In genomic region chr19:27966390-27966816, GRCh38 we compare ENCODE assay signal across 9 cellular contexts.
DNase-seq lines count a peak whose midpoint lies in the region; ATAC-seq and TF ChIP-seq lines count a peak whose summit lies in the region.
"Had no signal": no experiment of that assay in that cellular context is flagged by ENCODE, and none has a peak within 500 bp of the region (broad histone marks: within the 10 kb centered on the region; RNA-seq: fewer than 3 reads in every experiment).

No MANE protein-coding gene starts in this region.

- CTCF ChIA-PET in SK-N-SH (lab: Yijun Ruan, JAX) = interaction anchor here (0.6 to 1.9 kb wide), 18 partner anchors 9 to 734 kb away, joined by 3 to 21 read pairs (median 4); no protein-coding TSS in a partner anchor

- H3K4me3 ChIP-seq in SK-N-SH (ENCODE audit: low read depth in 2 of 2, low read length in 1 of 2) = no peak overlapping the region
- H3K4me3 ChIP-seq in fibroblast of pulmonary artery (replicated peaks; ENCODE audit: low read depth, low read length) = no peak overlapping the region
- no peak overlapping the region for H3K4me3 ChIP-seq in tibial nerve

- peaks cover 5% of the 10 kb centered on the region for H3F3A ChIP-seq in SK-N-SH (replicated peaks; ENCODE audit: insufficient read depth)

- no peaks in the 10 kb centered on the region for H3K27me3 ChIP-seq in SK-N-SH (ENCODE audit: insufficient read depth)
- no peaks in the 10 kb centered on the region for H3K27me3 ChIP-seq in tibial nerve

- no peaks in the 10 kb centered on the region for H3K9me2 ChIP-seq in SK-N-SH

- no peaks in the 10 kb centered on the region for H3K9me3 ChIP-seq in SK-N-SH
- no peaks in the 10 kb centered on the region for H3K9me3 ChIP-seq in tibial nerve

- peak; percentile 49 for TF ChIP-seq RAD21 in SK-N-SH (IDR thresholded peaks at IDR 0.05; ENCODE audit: low read length)

- no peak for TF ChIP-seq EP300 in SK-N-SH (IDR thresholded peaks at IDR 0.05; ENCODE audit: borderline replicate concordance in 1 of 2, low read depth in 1 of 2, low read length in 1 of 2)
- TF ChIP-seq EP300 in tibial nerve (IDR thresholded peaks at IDR 0.05) = no peak

- WGBS in SK-N-SH (ENCODE audit: low lambda C conversion rate) = 5% methylated on average over 2 of the region's 2 CpGs
- 7 to 12% methylated on average over 2 of the region's 2 CpGs for WGBS in tibial nerve, 2 donors

- peak; percentile 5 for DNase-seq in SK-N-SH
- peak; percentile 86 for DNase-seq in OCI-M2 (lab: John Stamatoyannopoulos, UW; ENCODE audit: unreplicated experiment)
- peak; percentile 30 for DNase-seq in fibroblast of pulmonary artery (ENCODE audit: low read depth)
- DNase-seq in tibial nerve (ENCODE audit: low spot score in 2 of 2) = no peak
- DNase-seq in germinal center (ENCODE audit: low spot score) = no peak
- DNase-seq: GF-D8 had no signal

- H2AFZ ChIP-seq in SK-N-SH (ENCODE audit: low read depth) = no peak overlapping the region

- H3K4me2 ChIP-seq in SK-N-SH = no peak overlapping the region

- no peaks in the 10 kb centered on the region for H3K79me2 ChIP-seq in SK-N-SH (ENCODE audit: insufficient read depth)

- H3K9ac ChIP-seq in SK-N-SH = no peak overlapping the region

- no peak for TF ChIP-seq POLR2A in tibial nerve (IDR thresholded peaks at IDR 0.05)

- POLR2A ChIA-PET in SK-N-SH (lab: Yijun Ruan, JAX) = no interaction called here

- H3K4me1 ChIP-seq in SK-N-SH (ENCODE audit: control insufficient read depth in 1 of 2, insufficient read depth in 2 of 2, low read depth in 1 of 2, low read length in 1 of 2) (no peaks in the 10 kb centered on the region; a peak in 1 of 4 replicates), tibial nerve (peaks cover 0 to 16% (median 0%) of the 10 kb centered on the region in 4 donors)

- H3K36me3 ChIP-seq in SK-N-SH (replicated peaks in 1 of 2; ENCODE audit: control insufficient read depth in 1 of 2, insufficient read depth in 2 of 2, low read length in 1 of 2) (no peaks in the 10 kb centered on the region), tibial nerve (no peaks in the 10 kb centered on the region)

- H3K27ac ChIP-seq in SK-N-SH (ENCODE audit: low read depth in 2 of 2, low read length in 1 of 2) (no peak overlapping the region), tibial nerve (no peak overlapping the region)

- TF ChIP-seq CTCF in SK-N-SH (IDR thresholded peaks at IDR 0.05) = peak; percentile 82
- TF ChIP-seq CTCF in fibroblast of pulmonary artery (IDR thresholded peaks at IDR 0.05; ENCODE audit: low read length, missing control alignments) = peak; percentile 76
- peak; percentile 26 to 64 (median 41) for TF ChIP-seq CTCF in tibial nerve (IDR thresholded peaks at IDR 0.05)

- no peaks in the 10 kb centered on the region for H4K20me1 ChIP-seq in SK-N-SH (ENCODE audit: insufficient read depth)

- ATAC-seq in SK-N-SH treated with all-trans-retinoic acid at 6 μM for 48 hours (no peak), HG03521 (IDR thresholded peaks at IDR 0.05; ENCODE audit: unreplicated experiment) (no peak), GM19397 (IDR thresholded peaks at IDR 0.05; ENCODE audit: unreplicated experiment) (no peak)

TF ChIP-seq in SK-N-SH, 30 proteins besides CTCF, POLR2A, EP300 and RAD21:
- TF ChIP-seq SMC3 (IDR thresholded peaks at IDR 0.05; ENCODE audit: low read depth, low read length) = peak; percentile 48
- no peak for TF ChIP-seq TEAD4 (IDR thresholded peaks at IDR 0.05; ENCODE audit: borderline replicate concordance, insufficient read depth)

TF ChIP-seq in SK-N-SH treated with all-trans-retinoic acid at 6 μM for 48 hours, 23 proteins besides CTCF, POLR2A, EP300 and RAD21:
- TF ChIP-seq, protein P1, sequence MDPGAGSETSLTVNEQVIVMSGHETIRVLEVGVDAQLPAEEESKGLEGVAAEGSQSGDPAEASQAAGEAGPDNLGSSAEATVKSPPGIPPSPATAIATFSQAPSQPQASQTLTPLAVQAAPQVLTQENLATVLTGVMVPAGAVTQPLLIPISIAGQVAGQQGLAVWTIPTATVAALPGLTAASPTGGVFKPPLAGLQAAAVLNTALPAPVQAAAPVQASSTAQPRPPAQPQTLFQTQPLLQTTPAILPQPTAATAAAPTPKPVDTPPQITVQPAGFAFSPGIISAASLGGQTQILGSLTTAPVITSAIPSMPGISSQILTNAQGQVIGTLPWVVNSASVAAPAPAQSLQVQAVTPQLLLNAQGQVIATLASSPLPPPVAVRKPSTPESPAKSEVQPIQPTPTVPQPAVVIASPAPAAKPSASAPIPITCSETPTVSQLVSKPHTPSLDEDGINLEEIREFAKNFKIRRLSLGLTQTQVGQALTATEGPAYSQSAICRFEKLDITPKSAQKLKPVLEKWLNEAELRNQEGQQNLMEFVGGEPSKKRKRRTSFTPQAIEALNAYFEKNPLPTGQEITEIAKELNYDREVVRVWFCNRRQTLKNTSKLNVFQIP (CRISPR knock-in tag; IDR thresholded peaks at IDR 0.05; ENCODE audit: borderline replicate concordance, low read depth) = no peak
- no peak for TF ChIP-seq ESRRG (CRISPR knock-in tag; IDR thresholded peaks at IDR 0.05)
- no peak for TF ChIP-seq GLIS3 (CRISPR knock-in tag; IDR thresholded peaks at IDR 0.05)
- TF ChIP-seq RARB (CRISPR knock-in tag; IDR thresholded peaks at IDR 0.05) = no peak
- TF ChIP-seq ZC3H10 (CRISPR knock-in tag; IDR thresholded peaks at IDR 0.05) = no peak
- no peak for TF ChIP-seq CSDC2 (CRISPR knock-in tag; IDR thresholded peaks at IDR 0.05)
- no peak for TF ChIP-seq CSRNP3 (CRISPR knock-in tag; IDR thresholded peaks at IDR 0.05)

Comparison
In these comparisons a context has a peak if more than half of its experiments do, and no peak if none do; other contexts are left out.
1. DNase-seq: peak in SK-N-SH (single experiment), OCI-M2 (single experiment) and fibroblast of pulmonary artery (single experiment); none in tibial nerve (0 of 2) and germinal center (single experiment).
2. Peak in every context shown above with its lines, with median percentiles within 50 percentile points of each other: CTCF ChIP-seq.